Comparison of ENCODE assay signal across 20 cellular contexts in the genomic region with DNA sequence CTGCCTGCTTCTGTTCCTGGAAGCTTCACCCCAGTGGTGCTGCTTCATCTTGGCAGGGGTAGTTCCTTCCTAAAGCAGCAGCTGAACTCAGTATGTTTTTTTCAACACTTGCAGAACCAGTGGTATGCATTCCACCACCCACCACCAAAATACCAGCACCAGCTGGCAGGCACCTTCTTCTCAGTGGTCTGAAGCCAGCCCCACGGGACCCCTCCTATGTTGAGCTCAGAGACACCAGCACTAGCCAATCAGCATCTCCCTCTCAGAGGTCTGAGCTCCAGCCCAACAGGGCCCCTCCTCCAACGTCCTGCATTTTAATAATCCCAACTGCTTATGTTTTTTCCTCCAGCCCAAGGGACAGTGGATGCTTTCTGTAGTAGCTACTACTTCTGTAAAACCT.
"Had no signal": no experiment of that assay in that cellular context is flagged by ENCODE, and none has a peak within 500 bp of the region (broad histone marks: within the 10 kb centered on the region; RNA-seq: fewer than 3 reads in every experiment).

No MANE protein-coding gene starts in this region.

- H3K4me3 ChIP-seq: colonic mucosa, esophagus squamous epithelium, left lung, mucosa of descending colon, neural progenitor cell, testis, tibial artery, upper lobe of left lung had no signal

- H3K27me3 ChIP-seq: colonic mucosa, neural progenitor cell, testis, tibial artery, upper lobe of left lung had no signal

- H3K4me2 ChIP-seq: neural progenitor cell had no signal

- H3K9ac ChIP-seq: neural progenitor cell, parathyroid adenoma had no signal

- H3K79me2 ChIP-seq: parathyroid adenoma had no signal

- DNase-seq: colonic mucosa; effector memory CD4-positive, alpha-beta T cell; erythroblast; esophagus squamous epithelium; left cardiac atrium; left lung; mesenchymal stem cell; mucosa of descending colon; naive thymus-derived CD4-positive, alpha-beta T cell; stimulated activated CD4-positive, alpha-beta T cell treated with anti-CD3 and anti-CD28 coated beads, Interleukin-2, amount 100 ng/mL, for 24 hours; stimulated activated CD4-positive, alpha-beta T cell treated with anti-CD3 and anti-CD28 coated beads, Interleukin-4, amount 100 ng/mL, for 24 hours; stimulated activated naive CD8-positive, alpha-beta T cell treated with anti-CD3 and anti-CD28 coated beads, Interleukin-15, Interleukin-2, amounts not matched to agents 100 U/mL and 50 U/mL, for 24 hours; substantia nigra; testis; tibial artery; upper lobe of left lung had no signal

- ATAC-seq: left cardiac atrium; mucosa of descending colon; naive thymus-derived CD4-positive, alpha-beta T cell; sciatic nerve; stimulated activated effector memory CD8-positive, alpha-beta T cell treated with anti-CD3 and anti-CD28 coated beads, Interleukin-12 subunit alpha, Interleukin-12 subunit beta, amount 100 ng/mL, for 72 hours; stimulated activated naive CD8-positive, alpha-beta T cell treated with anti-CD3 and anti-CD28 coated beads, Interleukin-15, Interleukin-2, amounts not matched to agents 100 U/mL and 50 U/mL, for 24 hours had no signal

- H2AFZ ChIP-seq: neural progenitor cell, parathyroid adenoma had no signal

- H3K36me3 ChIP-seq: colonic mucosa, esophagus squamous epithelium, left lung, neural progenitor cell, tibial artery, upper lobe of left lung had no signal

- H3K27ac ChIP-seq: colonic mucosa, esophagus squamous epithelium, left lung, neural progenitor cell, parathyroid adenoma, testis, tibial artery, upper lobe of left lung had no signal

- H3K9me3 ChIP-seq: colonic mucosa, mucosa of descending colon, testis, tibial artery had no signal

- H3K4me1 ChIP-seq: colonic mucosa, left lung, neural progenitor cell, parathyroid adenoma, testis, tibial artery, upper lobe of left lung had no signal
